In genomic region chr4:87042221-87042620, GRCh38 we compare ENCODE assay signal across 21 cellular contexts.
A peak's percentile ranks its signal among the peaks of the same experiment; 100 is the strongest.
DNase-seq lines count a peak whose midpoint lies in the region; ATAC-seq, FAIRE-seq and TF ChIP-seq lines count a peak whose summit lies in the region.
"Had no signal": no experiment of that assay in that cellular context is flagged by ENCODE, and none has a peak within 500 bp of the region (broad histone marks: within the 10 kb centered on the region; RNA-seq: fewer than 3 reads in every experiment).

No MANE protein-coding gene starts in this region.

- no peak overlapping the region for H3K4me3 ChIP-seq in OCI-LY3 (ENCODE audit: low read length)
- H3K4me3 ChIP-seq in esophagus squamous epithelium, result no peak overlapping the region
- no peak overlapping the region for H3K4me3 ChIP-seq in skeletal muscle tissue (ENCODE audit: low read length in 3 of 3)
- no peak overlapping the region for H3K4me3 ChIP-seq in kidney (ENCODE audit: low read length in 2 of 2)
- H3K4me3 ChIP-seq: colonic mucosa, SJSA1, spleen, testis had no signal

- H3K9me3 ChIP-seq in OCI-LY3 (ENCODE audit: insufficient read depth, low read length) (no peaks in the 10 kb centered on the region), esophagus squamous epithelium (no peaks in the 10 kb centered on the region), skeletal muscle tissue (ENCODE audit: control insufficient read depth in 3 of 3, low read length in 3 of 3) (no peaks in the 10 kb centered on the region), kidney (ENCODE audit: control insufficient read depth in 1 of 2, low read length in 2 of 2) (no peaks in the 10 kb centered on the region)
- H3K9me3 ChIP-seq: colonic mucosa, SJSA1, spleen, testis had no signal

- FAIRE-seq in kidney (lab: Jason Lieb, UNC), result no peak
- FAIRE-seq: A204.1, frontal cortex, G401.6 had no signal

- H3K36me3 ChIP-seq in OCI-LY3 (replicated peaks; ENCODE audit: low read depth, low read length), result peaks cover 19% of the 10 kb centered on the region
- H3K36me3 ChIP-seq in esophagus squamous epithelium, result peaks cover 6 to 10% (median 7%) of the 10 kb centered on the region in 3 donors
- peaks cover 7 to 9% (median 8%) of the 10 kb centered on the region in 3 donors for H3K36me3 ChIP-seq in skeletal muscle tissue (ENCODE audit: control insufficient read depth in 3 of 3, insufficient read depth in 3 of 3, low read length in 3 of 3)
- peaks cover 2 to 5% of the 10 kb centered on the region in 2 donors for H3K36me3 ChIP-seq in kidney (ENCODE audit: control insufficient read depth in 1 of 2, insufficient read depth in 2 of 2, low read length in 2 of 2)

- no peaks in the 10 kb centered on the region for H3K27me3 Mint-ChIP-seq in activated T-cell treated with anti-CD3 and anti-CD28 coated beads, Interleukin-2, amount 50 U/mL, for 24 hours

- no peaks in the 10 kb centered on the region for H3K9me3 Mint-ChIP-seq in activated T-cell treated with anti-CD3 and anti-CD28 coated beads, Interleukin-2, amount 50 U/mL, for 24 hours

- peaks cover 59% of the 10 kb centered on the region for H4K20me1 ChIP-seq in OCI-LY3 (ENCODE audit: insufficient read depth, low read length)

- H3K4me1 ChIP-seq in OCI-LY3 (ENCODE audit: low read length) (peaks cover 34% of the 10 kb centered on the region), esophagus squamous epithelium (peaks cover 46 to 99% (median 54%) of the 10 kb centered on the region in 3 donors), skeletal muscle tissue (ENCODE audit: control insufficient read depth in 3 of 3, insufficient read depth in 3 of 3, low read length in 3 of 3) (peaks cover 63 to 81% (median 73%) of the 10 kb centered on the region in 3 donors), kidney (ENCODE audit: control insufficient read depth in 1 of 2, insufficient read depth in 1 of 2, low read depth in 1 of 2, low read length in 2 of 2) (peaks cover 50 to 63% of the 10 kb centered on the region in 2 donors)

- no peak overlapping the region for H3K9ac ChIP-seq in OCI-LY3 (ENCODE audit: low read length)
- H3K9ac ChIP-seq in skeletal muscle tissue (ENCODE audit: low read depth in 1 of 3, low read length in 3 of 3), result no peak overlapping the region
- no peak overlapping the region for H3K9ac ChIP-seq in kidney (ENCODE audit: low read length in 2 of 2)

- no peak for TF ChIP-seq POLR2A in esophagus squamous epithelium (IDR thresholded peaks at IDR 0.05)

- H3K4me3 Mint-ChIP-seq in activated T-cell treated with anti-CD3 and anti-CD28 coated beads, Interleukin-2, amount 50 U/mL, for 24 hours, result no peak overlapping the region

- intact Hi-C loops in esophagus squamous epithelium (cut with DNase I) (no loop called here), kidney (cut with DNase I) (no loop called here)

- 67 to 71% methylated on average over 1 of the region's 1 CpG for WGBS in esophagus squamous epithelium, 2 donors

- peak overlapping the region; percentile 70; the same call in 1 of the 2 replicates for H3K4me2 ChIP-seq in OCI-LY3 (ENCODE audit: low read length)

- TF ChIP-seq CTCF in OCI-LY3 (IDR thresholded peaks at IDR 0.05; ENCODE audit: low read depth, low read length) (no peak), esophagus squamous epithelium (IDR thresholded peaks at IDR 0.05) (no peak), kidney (IDR thresholded peaks at IDR 0.05; ENCODE audit: borderline replicate concordance, extremely low read depth, insufficient read depth) (no peak)

- H3K79me2 ChIP-seq in OCI-LY3 (ENCODE audit: low read length), result peaks cover 63% of the 10 kb centered on the region

- DNase-seq in activated T-cell treated with anti-CD3 and anti-CD28 coated beads, Interleukin-2, amount 50 U/mL, for 24 hours, result no peak
- no peak for DNase-seq in activated T-cell treated with anti-CD3 and anti-CD28 coated beads, Interleukin-2, amount 50 U/mL, for 48 hours
- DNase-seq in esophagus squamous epithelium (lab: John Stamatoyannopoulos, UW) (no peak), kidney (no peak), GOT3 (lab: John Stamatoyannopoulos, UW) (no peak)
- DNase-seq: activated CD4-positive, alpha-beta T cell treated with anti-CD3 and anti-CD28 coated beads for 1 hour; C1 segment of cervical spinal cord; colonic mucosa; NCI-H1417; NCI-H524 treated with DMSO at 0.1 percent for 48 hours; OCI-M1; spleen; testis had no signal

- peak overlapping the region; percentile 55 for H3K27ac Mint-ChIP-seq in activated T-cell treated with anti-CD3 and anti-CD28 coated beads, Interleukin-2, amount 50 U/mL, for 24 hours

- no peak overlapping the region for H2AFZ ChIP-seq in OCI-LY3 (ENCODE audit: low read depth, low read length)

- peaks cover 24% of the 10 kb centered on the region for H3K36me3 Mint-ChIP-seq in activated T-cell treated with anti-CD3 and anti-CD28 coated beads, Interleukin-2, amount 50 U/mL, for 24 hours (ENCODE audit: low read depth)

- H3K27ac ChIP-seq in OCI-LY3 (ENCODE audit: low read length), result no peak overlapping the region
- H3K27ac ChIP-seq in esophagus squamous epithelium, result peak overlapping the region in 3 of 4 donors; percentile 3 to 74 (median 63)
- H3K27ac ChIP-seq in skeletal muscle tissue (ENCODE audit: low read depth, low read length), result peak overlapping the region; percentile 95
- H3K27ac ChIP-seq in kidney (ENCODE audit: low read depth in 2 of 2, low read length in 2 of 2), result no peak overlapping the region
- H3K27ac ChIP-seq: colonic mucosa, epithelial cell of prostate, SJSA1, testis had no signal

- H3K27me3 ChIP-seq in OCI-LY3 (ENCODE audit: low read depth, low read length), result no peaks in the 10 kb centered on the region
- H3K27me3 ChIP-seq in esophagus squamous epithelium, result no peaks in the 10 kb centered on the region
- H3K27me3 ChIP-seq in skeletal muscle tissue (ENCODE audit: control insufficient read depth in 3 of 3, insufficient read depth in 3 of 3, low read length in 3 of 3), result no peaks in the 10 kb centered on the region
- H3K27me3 ChIP-seq: colonic mucosa, SJSA1, spleen, testis had no signal

- H3K4me1 Mint-ChIP-seq in activated T-cell treated with anti-CD3 and anti-CD28 coated beads, Interleukin-2, amount 50 U/mL, for 24 hours (ENCODE audit: low read depth), result peaks cover 53% of the 10 kb centered on the region

- ATAC-seq in GM18873 (IDR thresholded peaks at IDR 0.05; ENCODE audit: low FRiP score, unreplicated experiment), result no peak

Comparison
In these comparisons a context has a peak if more than half of its experiments do, and no peak if none do; other contexts are left out.
1. H3K27ac ChIP-seq: peak in esophagus squamous epithelium (3 of 4) and skeletal muscle tissue (single experiment); none in OCI-LY3 (single experiment) and kidney (0 of 2).